In genomic region chr4:99808260-99808857, GRCh38 we compare ENCODE assay signal across 8 cellular contexts. TPM values are rescaled to one million over a fixed set of nuclear protein-coding genes. Genes with fewer than 3 reads are reported as not detected.
DNase-seq lines count a peak whose midpoint lies in the region; ATAC-seq and TF ChIP-seq lines count a peak whose summit lies in the region.

No MANE protein-coding gene starts in this region.

- intact Hi-C loops in Right ventricle myocardium superior (cut with DNase I) = loop anchor here (10.0 kb wide), 2 partner anchors 84 to 134 kb away; no protein-coding TSS in a partner anchor
- intact Hi-C loops in spleen (cut with DNase I; ENCODE audit: low total_unique reads) = loop anchor here (5.0 kb wide), 1 partner anchor 246 kb away; the partner anchor contains the start of gene TRMT10A

- H3K27me3 ChIP-seq in spleen (replicated peaks in 1 of 7) = no peaks in the 10 kb centered on the region

- ATAC-seq in GM21367 (IDR thresholded peaks at IDR 0.05; ENCODE audit: unreplicated experiment) (peak; percentile 89), HG03571 (IDR thresholded peaks at IDR 0.05; ENCODE audit: unreplicated experiment) (peak; percentile 89), Right ventricle myocardium superior (ENCODE audit: poor library complexity) (peak; percentile 87)

- no peaks in the 10 kb centered on the region for H3K36me3 ChIP-seq in spleen

- WGBS in spleen, 5 donors = 22 to 25% (median 23%) methylated on average over 13 of the region's 13 CpGs

- peak; percentile 82 for DNase-seq in DMS53 (lab: John Stamatoyannopoulos, UW)
- DNase-seq in SHP77 treated with DMSO at 0.1 percent for 48 hours (lab: John Stamatoyannopoulos, UW) = peak; percentile 34
- peak; percentile 65 for DNase-seq in activated effector memory CD4-positive, alpha-beta T cell treated with Interleukin-2 at 50 U/mL for 16 hours
- peak; percentile 76 for DNase-seq in Right ventricle myocardium superior
- peak; percentile 89 for DNase-seq in spleen
- no peak for DNase-seq in C1 segment of cervical spinal cord (lab: John Stamatoyannopoulos, UW)

- H3K4me3 ChIP-seq in spleen = no peak overlapping the region

- H3K4me1 ChIP-seq in spleen = peaks cover 0 to 18% (median 6%) of the 10 kb centered on the region in 6 donors

- H3K27ac ChIP-seq in spleen = no peak overlapping the region

- no peaks in the 10 kb centered on the region for H3K9me3 ChIP-seq in spleen

- peak; percentile 48 to 84 (median 73) for TF ChIP-seq CTCF in spleen (IDR thresholded peaks at IDR 0.05 in 8 of 11, conservative IDR thresholded peaks at IDR 0.05 in 3 of 11)

- TF ChIP-seq POLR2A in spleen (IDR thresholded peaks at IDR 0.05) = no peak

RNA-seq across cellular contexts. Expression of gene DAPP1, which starts 8.3 kb away (rescaled TPM):
- 0.51 TPM for total RNA-seq in Right ventricle myocardium superior
- total RNA-seq in spleen = 10 to 100 TPM; 32.2 to 49.4 (median 40.3) TPM
- polyA plus RNA-seq in spleen = 10 to 100 TPM; 20.0 to 27.5 (median 22.5) TPM

Comparison
In these comparisons a context has a peak if more than half of its experiments do, and no peak if none do; other contexts are left out.
1. DNase-seq: peak in DMS53 (single experiment), SHP77 treated with DMSO at 0.1 percent for 48 hours (single experiment), activated effector memory CD4-positive, alpha-beta T cell treated with Interleukin-2 at 50 U/mL for 16 hours (single experiment), Right ventricle myocardium superior (single experiment) and spleen (single experiment); none in C1 segment of cervical spinal cord (0 of 14).
2. RNA of gene DAPP1, which starts 8.3 kb away (total RNA-seq): 32.2 to 49.4 TPM in spleen; 0.51 TPM in Right ventricle myocardium superior (single experiment); every median in the first group is over 10 times any median in the second.
3. Peak in every context shown above with its lines, with median percentiles within 50 percentile points of each other: ATAC-seq.